In genomic region chr12:85741051-85741450, GRCh38 we compare ENCODE assay signal across 30 cellular contexts.
"Had no signal": no experiment of that assay in that cellular context is flagged by ENCODE, and none has a peak within 500 bp of the region (broad histone marks: within the 10 kb centered on the region; RNA-seq: fewer than 3 reads in every experiment).

No MANE protein-coding gene starts in this region.

- H3K27ac ChIP-seq: brain microvascular endothelial cell, esophagus muscularis mucosa, WERI-Rb-1 had no signal

- ATAC-seq: activated CD4-positive, CD25-positive, alpha-beta regulatory T cell treated with anti-CD3 and anti-CD28 coated beads, Interleukin-2, amount 50 U/mL, for 24 hours; activated CD8-positive, alpha-beta memory T cell treated with anti-CD3 and anti-CD28 coated beads, Interleukin-2, amount 10 ng/mL, durations not matched to agents 7 days and 5 days; activated CD8-positive, alpha-beta T cell treated with anti-CD3 and anti-CD28 coated beads, Interleukin-2, amount 10 ng/mL, durations not matched to agents 7 days and 5 days; activated naive CD4-positive, alpha-beta T cell treated with anti-CD3 and anti-CD28 coated beads, Interleukin-2, amount 50 U/mL, for 72 hours; T-helper 17 cell had no signal

- H3K36me3 ChIP-seq: brain microvascular endothelial cell, esophagus muscularis mucosa, WERI-Rb-1 had no signal

- DNase-seq: activated B cell treated with CpG ODN at 0.5 μM for 24 hours; activated CD4-positive, alpha-beta T cell treated with anti-CD3 and anti-CD28 coated beads for 48 hours; activated CD4-positive, alpha-beta T cell treated with anti-CD3 and anti-CD28 coated beads, Interleukin-2, amount 50 U/mL, for 1 hour; activated CD4-positive, alpha-beta T cell treated with anti-CD3 and anti-CD28 coated beads, Interleukin-2, amount 50 U/mL, for 48 hours; activated CD8-positive, alpha-beta memory T cell treated with anti-CD3 and anti-CD28 coated beads, Interleukin-2, amount 10 ng/mL, durations not matched to agents 7 days and 5 days; activated CD8-positive, alpha-beta memory T cell treated with anti-CD3 and anti-CD28 coated beads, Interleukin-2, amount 50 U/mL, for 4 hours; activated CD8-positive, alpha-beta T cell treated with anti-CD3 and anti-CD28 coated beads, Interleukin-2, amount 10 ng/mL, durations not matched to agents 7 days and 5 days; activated effector memory CD4-positive, alpha-beta T cell treated with anti-CD3 and anti-CD28 coated beads, Interleukin-2, amount 50 U/mL, for 16 hours; activated naive CD4-positive, alpha-beta T cell treated with anti-CD3 and anti-CD28 coated beads for 36 hours; activated naive CD8-positive, alpha-beta T cell treated with anti-CD3 and anti-CD28 coated beads, Interleukin-2, amount 10 ng/mL, durations not matched to agents 7 days and 5 days; activated T-cell treated with anti-CD3 and anti-CD28 coated beads, Interleukin-2, amount 50 U/mL, for 1 hour; activated T-cell treated with anti-CD3 and anti-CD28 coated beads, Interleukin-2, amount 50 U/mL, for 48 hours; amniotic stem cell; anterior cingulate cortex; brain microvascular endothelial cell; cortex of kidney; dermis blood vessel endothelial cell; effector memory CD4-positive, alpha-beta T cell; endodermal cell; erythroblast; foreskin fibroblast; head of caudate nucleus; hippocampal formation; T-helper 1 cell; T-helper 17 cell; T1000; WERI-Rb-1 had no signal

- H3K9me3 ChIP-seq: esophagus muscularis mucosa had no signal

- H3K4me1 ChIP-seq: esophagus muscularis mucosa had no signal

- H3K27me3 ChIP-seq: brain microvascular endothelial cell, esophagus muscularis mucosa had no signal

- H3K4me3 ChIP-seq: esophagus muscularis mucosa had no signal
